Comparison of ENCODE assay signal across 26 cellular contexts in genomic region chr3:97917813-97918536, GRCh38. TPM values are rescaled to one million over a fixed set of nuclear protein-coding genes. Genes with fewer than 3 reads are reported as not detected.
DNase-seq lines count a peak whose midpoint lies in the region; ATAC-seq and TF ChIP-seq lines count a peak whose summit lies in the region.
"Had no signal": no experiment of that assay in that cellular context is flagged by ENCODE, and none has a peak within 500 bp of the region (broad histone marks: within the 10 kb centered on the region; RNA-seq: fewer than 3 reads in every experiment).

No MANE protein-coding gene starts in this region.

- H3K27ac Mint-ChIP-seq in natural killer cell: no peak overlapping the region
- H3K27ac Mint-ChIP-seq: activated CD8-positive, alpha-beta memory T cell treated with anti-CD3 and anti-CD28 coated beads, Interleukin-2, amount 10 ng/mL, durations not matched to agents 7 days and 5 days; naive B cell; stimulated activated memory B cell treated with anti-CD40 and anti-IgM and Interleukin-4, amounts not matched to agents 10 μg/mL and 1 μg/mL and 100 μg/mL, for 72 hours had no signal

- no peaks in the 10 kb centered on the region for H3K4me1 Mint-ChIP-seq in natural killer cell
- H3K4me1 Mint-ChIP-seq: naive B cell; stimulated activated memory B cell treated with anti-CD40 and anti-IgM and Interleukin-4, amounts not matched to agents 10 μg/mL and 1 μg/mL and 100 μg/mL, for 72 hours had no signal

- ATAC-seq in omental fat pad (ENCODE audit: low FRiP score) (peak; percentile 92), natural killer cell (no peak), HG02840 (IDR thresholded peaks at IDR 0.05; ENCODE audit: low FRiP score, unreplicated experiment) (no peak)
- ATAC-seq: activated CD8-positive, alpha-beta memory T cell treated with anti-CD3 and anti-CD28 coated beads, Interleukin-2, amount 10 ng/mL, durations not matched to agents 7 days and 5 days; esophagus mucosa; left colon; stimulated activated memory B cell treated with anti-CD40 and anti-IgM and Interleukin-4, amounts not matched to agents 10 μg/mL and 1 μg/mL and 100 μg/mL, for 72 hours had no signal

- DNase-seq in EL (peak; percentile 10), amniotic epithelial cell (ENCODE audit: low read depth) (peak; percentile 75), fibroblast of the aortic adventitia (ENCODE audit: low read depth) (peak; percentile 48), omental fat pad (ENCODE audit: low spot score) (no peak), NCI-H82 (lab: John Stamatoyannopoulos, UW) (no peak), natural killer cell (no peak), NCI-H2081 treated with DMSO at 0.1 percent for 48 hours (lab: John Stamatoyannopoulos, UW) (no peak)
- DNase-seq: activated CD4-positive, CD25-positive, alpha-beta regulatory T cell treated with anti-CD3 and anti-CD28 coated beads, Interleukin-2, amount 50 U/mL, for 72 hours; activated CD8-positive, alpha-beta memory T cell treated with anti-CD3 and anti-CD28 coated beads, Interleukin-2, amount 10 ng/mL, durations not matched to agents 7 days and 5 days; activated gamma-delta T cell; GOT3; KBM-7; left colon; naive B cell; NCI-H1048; NCI-H69; posterior cingulate gyrus; T-helper 9 cell; thyroid gland had no signal

- intact Hi-C loops in natural killer cell (cut with micrococcal nuclease): no loop called here

- H3K36me3 Mint-ChIP-seq in natural killer cell: peaks cover 8% of the 10 kb centered on the region

- H3K27me3 Mint-ChIP-seq in natural killer cell (ENCODE audit: low read depth in 2 of 2): peaks cover 9 to 15% of the 10 kb centered on the region in 2 donors
- H3K27me3 Mint-ChIP-seq: activated CD8-positive, alpha-beta memory T cell treated with anti-CD3 and anti-CD28 coated beads, Interleukin-2, amount 10 ng/mL, durations not matched to agents 7 days and 5 days; naive B cell; stimulated activated memory B cell treated with anti-CD40 and anti-IgM and Interleukin-4, amounts not matched to agents 10 μg/mL and 1 μg/mL and 100 μg/mL, for 72 hours had no signal

- no peak overlapping the region for H3K4me3 ChIP-seq in fibroblast of the aortic adventitia (ENCODE audit: low read depth, low read length)
- H3K4me3 ChIP-seq: ascending aorta; BLaER1 treated with 17β-estradiol and CSF1 and Interleukin-3, amounts not matched to agents 10 nM and 100 nM; hepatocyte; SJSA1; thyroid gland had no signal

- H3K4me3 Mint-ChIP-seq in natural killer cell: no peak overlapping the region
- H3K4me3 Mint-ChIP-seq: activated CD8-positive, alpha-beta memory T cell treated with anti-CD3 and anti-CD28 coated beads, Interleukin-2, amount 10 ng/mL, durations not matched to agents 7 days and 5 days; naive B cell; stimulated activated memory B cell treated with anti-CD40 and anti-IgM and Interleukin-4, amounts not matched to agents 10 μg/mL and 1 μg/mL and 100 μg/mL, for 72 hours had no signal

- no peaks in the 10 kb centered on the region for H3K9me3 Mint-ChIP-seq in natural killer cell

- TF ChIP-seq CTCF in fibroblast of the aortic adventitia (IDR thresholded peaks at IDR 0.05; ENCODE audit: insufficient read depth, low read length): no peak
- TF ChIP-seq CTCF in omental fat pad (IDR thresholded peaks at IDR 0.05): no peak
- no peak for TF ChIP-seq CTCF in natural killer cell (IDR thresholded peaks at IDR 0.05)

RNA-seq across cellular contexts. Expression of gene RIOX2, which starts 54.3 kb away (rescaled TPM):
- total RNA-seq in fibroblast of the aortic adventitia (ENCODE audit: low replicate concordance) (7.5 and 32.7 TPM in 2 replicates), omental fat pad (10 to 100 TPM; 27.2 to 42.4 (median 33.2) TPM), natural killer cell (10 to 100 TPM in 2 of 3 donors, 1 to 10 TPM in 1; 8.7 to 16.2 (median 13.5) TPM)

Comparison
In these comparisons a context has a peak if more than half of its experiments do, and no peak if none do; other contexts are left out.
1. DNase-seq: peak in EL (single experiment), amniotic epithelial cell (single experiment) and fibroblast of the aortic adventitia (single experiment); none in omental fat pad (single experiment), NCI-H82 (single experiment), natural killer cell (single experiment) and NCI-H2081 treated with DMSO at 0.1 percent for 48 hours (single experiment).